ENCODE assay signal across 1 cellular context in the genomic region with DNA sequence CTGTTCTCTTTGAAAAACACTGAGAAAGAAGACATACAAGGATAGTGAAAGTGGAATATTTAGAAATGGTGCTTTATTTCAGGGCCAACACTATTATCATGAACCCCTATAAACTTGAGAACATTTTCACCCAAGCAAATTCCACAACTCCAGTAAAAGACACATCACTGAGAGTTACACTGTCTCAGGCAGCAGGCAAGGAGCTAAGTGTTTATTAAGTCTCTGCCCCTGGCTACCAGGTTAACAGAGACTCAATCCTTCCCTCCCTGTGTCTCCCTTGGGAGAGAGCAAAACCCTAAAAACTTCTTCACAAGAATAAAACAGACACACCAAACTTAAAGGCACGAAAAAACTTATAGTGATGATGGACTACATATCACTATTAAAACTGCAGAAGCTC.
TF ChIP-seq lines count a peak whose summit lies in the region.

No MANE protein-coding gene starts in this region.

TF ChIP-seq in WTC11, 78 proteins besides CTCF, POLR2A, EP300 and RAD21 (continued from another document):
- TF ChIP-seq, protein P1, sequence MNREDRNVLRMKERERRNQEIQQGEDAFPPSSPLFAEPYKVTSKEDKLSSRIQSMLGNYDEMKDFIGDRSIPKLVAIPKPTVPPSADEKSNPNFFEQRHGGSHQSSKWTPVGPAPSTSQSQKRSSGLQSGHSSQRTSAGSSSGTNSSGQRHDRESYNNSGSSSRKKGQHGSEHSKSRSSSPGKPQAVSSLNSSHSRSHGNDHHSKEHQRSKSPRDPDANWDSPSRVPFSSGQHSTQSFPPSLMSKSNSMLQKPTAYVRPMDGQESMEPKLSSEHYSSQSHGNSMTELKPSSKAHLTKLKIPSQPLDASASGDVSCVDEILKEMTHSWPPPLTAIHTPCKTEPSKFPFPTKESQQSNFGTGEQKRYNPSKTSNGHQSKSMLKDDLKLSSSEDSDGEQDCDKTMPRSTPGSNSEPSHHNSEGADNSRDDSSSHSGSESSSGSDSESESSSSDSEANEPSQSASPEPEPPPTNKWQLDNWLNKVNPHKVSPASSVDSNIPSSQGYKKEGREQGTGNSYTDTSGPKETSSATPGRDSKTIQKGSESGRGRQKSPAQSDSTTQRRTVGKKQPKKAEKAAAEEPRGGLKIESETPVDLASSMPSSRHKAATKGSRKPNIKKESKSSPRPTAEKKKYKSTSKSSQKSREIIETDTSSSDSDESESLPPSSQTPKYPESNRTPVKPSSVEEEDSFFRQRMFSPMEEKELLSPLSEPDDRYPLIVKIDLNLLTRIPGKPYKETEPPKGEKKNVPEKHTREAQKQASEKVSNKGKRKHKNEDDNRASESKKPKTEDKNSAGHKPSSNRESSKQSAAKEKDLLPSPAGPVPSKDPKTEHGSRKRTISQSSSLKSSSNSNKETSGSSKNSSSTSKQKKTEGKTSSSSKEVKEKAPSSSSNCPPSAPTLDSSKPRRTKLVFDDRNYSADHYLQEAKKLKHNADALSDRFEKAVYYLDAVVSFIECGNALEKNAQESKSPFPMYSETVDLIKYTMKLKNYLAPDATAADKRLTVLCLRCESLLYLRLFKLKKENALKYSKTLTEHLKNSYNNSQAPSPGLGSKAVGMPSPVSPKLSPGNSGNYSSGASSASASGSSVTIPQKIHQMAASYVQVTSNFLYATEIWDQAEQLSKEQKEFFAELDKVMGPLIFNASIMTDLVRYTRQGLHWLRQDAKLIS (CRISPR knock-in tag; IDR thresholded peaks at IDR 0.05; ENCODE audit: borderline replicate concordance) = no peak
- TF ChIP-seq KAT7 (CRISPR knock-in tag; IDR thresholded peaks at IDR 0.05; ENCODE audit: borderline replicate concordance) (no peak), NFE2L1 (CRISPR knock-in tag; IDR thresholded peaks at IDR 0.05) (no peak), ZNF423 (CRISPR knock-in tag; IDR thresholded peaks at IDR 0.05) (no peak), EMX1 (CRISPR knock-in tag; IDR thresholded peaks at IDR 0.05) (no peak)
- TF ChIP-seq, protein P2, sequence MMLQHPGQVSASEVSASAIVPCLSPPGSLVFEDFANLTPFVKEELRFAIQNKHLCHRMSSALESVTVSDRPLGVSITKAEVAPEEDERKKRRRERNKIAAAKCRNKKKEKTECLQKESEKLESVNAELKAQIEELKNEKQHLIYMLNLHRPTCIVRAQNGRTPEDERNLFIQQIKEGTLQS (CRISPR knock-in tag; conservative IDR thresholded peaks at IDR 0.05) = no peak
- TF ChIP-seq, protein P3, sequence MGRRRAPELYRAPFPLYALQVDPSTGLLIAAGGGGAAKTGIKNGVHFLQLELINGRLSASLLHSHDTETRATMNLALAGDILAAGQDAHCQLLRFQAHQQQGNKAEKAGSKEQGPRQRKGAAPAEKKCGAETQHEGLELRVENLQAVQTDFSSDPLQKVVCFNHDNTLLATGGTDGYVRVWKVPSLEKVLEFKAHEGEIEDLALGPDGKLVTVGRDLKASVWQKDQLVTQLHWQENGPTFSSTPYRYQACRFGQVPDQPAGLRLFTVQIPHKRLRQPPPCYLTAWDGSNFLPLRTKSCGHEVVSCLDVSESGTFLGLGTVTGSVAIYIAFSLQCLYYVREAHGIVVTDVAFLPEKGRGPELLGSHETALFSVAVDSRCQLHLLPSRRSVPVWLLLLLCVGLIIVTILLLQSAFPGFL (CRISPR knock-in tag; IDR thresholded peaks at IDR 0.05; ENCODE audit: borderline replicate concordance) = no peak
TF ChIP-seq in WTC11: peak in this region for 0.
